2 cellular contexts compared by ENCODE assay signal in genomic region chr14:77620222-77620865, GRCh38.
TF ChIP-seq lines count a peak whose summit lies in the region.

No MANE protein-coding gene starts in this region.

TF ChIP-seq in HEK293, 187 proteins besides CTCF, POLR2A, EP300 and RAD21 (continued from another document):
- TF ChIP-seq TCF7L2 (IDR thresholded peaks at IDR 0.05; ENCODE audit: borderline replicate concordance, low read depth, low read length) = no peak

TF ChIP-seq in K562, 482 proteins besides CTCF, POLR2A, EP300 and RAD21:
- peak; percentile 82 for TF ChIP-seq ZBTB33 (CRISPR knock-in tag; IDR thresholded peaks at IDR 0.05)
- no peak for TF ChIP-seq ZFP36 (IDR thresholded peaks at IDR 0.05; ENCODE audit: low read depth, low read length, partially characterized antibody)
